8 cellular contexts compared by ENCODE assay signal in genomic region chr17:67996301-67997171, GRCh38. TPM values are rescaled to one million over a fixed set of nuclear protein-coding genes. Genes with fewer than 3 reads are reported as not detected.
DNase-seq lines count a peak whose midpoint lies in the region; ATAC-seq and TF ChIP-seq lines count a peak whose summit lies in the region.
"Not testable (repeated sequence)": the region's sequence is repeated elsewhere in the genome, so short reads cannot be mapped to it uniquely, and the experiment has no call there.

C17orf58 (minus strand) TSS chr17:67996469; CDS start chr17:67996198, 271 bp downstream.

- H2BK12ac ChIP-seq in neuronal stem cell (ENCODE audit: low read length): not testable (repeated sequence)

- peak within 1 kb of the TSS; percentile 71; the same call in 1 of the 2 replicates for H3K27ac ChIP-seq in HEK293 (ENCODE audit: extremely low read depth, low read depth, low read length)
- H3K27ac ChIP-seq in SJCRH30; endodermal cell (ENCODE audit: low read depth, low read length); neuronal stem cell (replicated peaks; ENCODE audit: low read length): not testable (repeated sequence)

- not testable (repeated sequence) for H2AK5ac ChIP-seq in neuronal stem cell (ENCODE audit: low read depth, low read length)

- CTCF ChIA-PET in BJ (lab: Yijun Ruan, JAX): interaction anchor here (1.1 kb wide), 1 partner anchor 13 kb away, joined by 5 read pairs; no protein-coding TSS in a partner anchor
- CTCF ChIA-PET in HEK293 (lab: Yijun Ruan, JAX): interaction anchor here (0.6 to 7.0 kb wide), 6 partner anchors 10 to 622 kb away, joined by 3 to 42 read pairs (median 4); no protein-coding TSS in a partner anchor

- H3K9ac ChIP-seq in endodermal cell (ENCODE audit: extremely low read depth, low read length, poor library complexity, severe bottlenecking): not testable (repeated sequence)
- peak within 1 kb of the TSS; percentile 33 for H3K9ac ChIP-seq in neuronal stem cell (ENCODE audit: low read depth, low read length, poor library complexity)

- H3K23ac ChIP-seq in neuronal stem cell (ENCODE audit: low read depth, low read length, poor library complexity): not testable (repeated sequence)

- peak within 1 kb of the TSS; percentile 88 for H3K4me3 Mint-ChIP-seq in activated naive CD8-positive, alpha-beta T cell
- peak within 1 kb of the TSS; percentile 88 for H3K4me3 Mint-ChIP-seq in endodermal cell

- not testable (repeated sequence) for H2BK120ac ChIP-seq in neuronal stem cell (ENCODE audit: low read depth, low read length)

- DNase-seq in BJ (ENCODE audit: low read depth) (peak; percentile 39), endodermal cell (peak; percentile 80), iris pigment epithelial cell (ENCODE audit: low read depth) (peak; percentile 87)
- not testable (repeated sequence) for DNase-seq in SJCRH30; neuronal stem cell (ENCODE audit: low spot score)
- DNase-seq in stimulated activated naive CD8-positive, alpha-beta T cell treated with anti-CD3 and anti-CD28 coated beads, Interleukin-15, Interleukin-2, amounts not matched to agents 100 U/mL and 50 U/mL, for 24 hours: peak; percentile 37

- not testable (repeated sequence) for H3K36me3 Mint-ChIP-seq in activated naive CD8-positive, alpha-beta T cell; endodermal cell (ENCODE audit: low read depth)

- not testable (repeated sequence) for H4K8ac ChIP-seq in neuronal stem cell (ENCODE audit: low read depth, low read length)

- not testable (repeated sequence) for H3K79me1 ChIP-seq in neuronal stem cell (ENCODE audit: low read depth, low read length)

- H3K4me1 ChIP-seq in HEK293 (ENCODE audit: control insufficient read depth, insufficient read depth, low read length): peaks cover 12% of the 10 kb centered on the region
- not testable (repeated sequence) for H3K4me1 ChIP-seq in SJCRH30; endodermal cell (ENCODE audit: control insufficient read depth, insufficient read depth, low read length)
- peaks cover 7 to 16% of the 10 kb centered on the region in 2 donors for H3K4me1 ChIP-seq in neuronal stem cell (ENCODE audit: control insufficient read depth in 2 of 2, insufficient read depth in 1 of 2, low read depth in 1 of 2, low read length in 2 of 2)

- POLR2A ChIA-PET in BJ (lab: Charles Lee): interaction anchor here (0.8 kb wide), 1 partner anchor 40 kb away, joined by 4 read pairs; no protein-coding TSS in a partner anchor
- POLR2A ChIA-PET in HEK293 (lab: Yijun Ruan, JAX): interaction anchor here (2.2 to 2.9 kb wide), 2 partner anchors 24 to 40 kb away, joined by 9 to 13 read pairs; partner anchors contain the start of gene KPNA2

- not testable (repeated sequence) for H2BK5ac ChIP-seq in neuronal stem cell (ENCODE audit: low read length)

- not testable (repeated sequence) for H3K9me3 Mint-ChIP-seq in activated naive CD8-positive, alpha-beta T cell (ENCODE audit: low read depth); endodermal cell

- WGBS in endodermal cell (ENCODE audit: insufficient coverage in 1 of 2, insufficient read length in 1 of 2), 2 experiments: 43 to 76% methylated on average over 11 to 25 of the region's 25 CpGs
- no CpG with 5 or more reads among the region's 25 CpGs for WGBS in neuronal stem cell (ENCODE audit: extremely low coverage in 2 of 2, insufficient read length in 2 of 2, insufficient replicate concordance in 1 of 2), 2 donors

- peak within 1 kb of the TSS; percentile 92 for H3K4me2 ChIP-seq in neuronal stem cell (ENCODE audit: insufficient read depth, low read length, poor library complexity, severe bottlenecking)

- not testable (repeated sequence) for H3K4ac ChIP-seq in neuronal stem cell (ENCODE audit: low read length)

- not testable (repeated sequence) for H3K9me3 ChIP-seq in HEK293 (ENCODE audit: control insufficient read depth, insufficient read depth, low read depth, low read length); SJCRH30 (replicated peaks); endodermal cell (ENCODE audit: control insufficient read depth, low read length); neuronal stem cell (replicated peaks in 1 of 2; ENCODE audit: control insufficient read depth in 2 of 2, insufficient read depth in 1 of 2, low read depth in 1 of 2, low read length in 2 of 2)

- peak; percentile 14 for ATAC-seq in stimulated activated naive CD8-positive, alpha-beta T cell treated with anti-CD3 and anti-CD28 coated beads, Interleukin-15, Interleukin-2, amounts not matched to agents 100 U/mL and 50 U/mL, for 24 hours

- H3K4me3 ChIP-seq in BJ (ENCODE audit: low read depth, low read length) (peak within 1 kb of the TSS; percentile 51), HEK293 (ENCODE audit: low read depth, low read length) (peak within 1 kb of the TSS; percentile 51), SJCRH30 (peak within 1 kb of the TSS; percentile 93), endodermal cell (ENCODE audit: low read length) (peak within 1 kb of the TSS; percentile 76), neuronal stem cell (ENCODE audit: low read length in 2 of 2) (peak within 1 kb of the TSS; percentile 77 to 97)

- H4K91ac ChIP-seq in neuronal stem cell (ENCODE audit: low read depth, low read length, poor library complexity): not testable (repeated sequence)

- H2BK15ac ChIP-seq in neuronal stem cell (ENCODE audit: low read length): not testable (repeated sequence)

- peaks cover 32% of the 10 kb centered on the region for H3K4me1 Mint-ChIP-seq in activated naive CD8-positive, alpha-beta T cell (ENCODE audit: low read depth)
- peaks cover 23% of the 10 kb centered on the region for H3K4me1 Mint-ChIP-seq in endodermal cell

- peak within 1 kb of the TSS; percentile 28 for H3K18ac ChIP-seq in neuronal stem cell (ENCODE audit: low read length)

- H3K27me3 Mint-ChIP-seq in activated naive CD8-positive, alpha-beta T cell: peaks cover 17% of the 10 kb centered on the region
- peaks cover 34% of the 10 kb centered on the region for H3K27me3 Mint-ChIP-seq in endodermal cell (ENCODE audit: insufficient read depth)

- H3K36me3 ChIP-seq in BJ (ENCODE audit: control insufficient read depth, insufficient read depth, low read length); HEK293 (ENCODE audit: control insufficient read depth in 2 of 2, insufficient read depth in 1 of 2, low read length in 2 of 2); SJCRH30; endodermal cell (ENCODE audit: control insufficient read depth, insufficient read depth, low read length); neuronal stem cell (replicated peaks in 1 of 2; ENCODE audit: control insufficient read depth in 2 of 2, insufficient read depth in 2 of 2, low read length in 2 of 2): not testable (repeated sequence)

- TF ChIP-seq CTCF in BJ (IDR thresholded peaks at IDR 0.05; ENCODE audit: insufficient read depth, low read depth, low read length); HEK293 (tag by site-specific recombination; IDR thresholded peaks at IDR 0.05); endodermal cell (conservative IDR thresholded peaks at IDR 0.05): not testable (repeated sequence)

- not testable (repeated sequence) for H3K27ac Mint-ChIP-seq in activated naive CD8-positive, alpha-beta T cell
- peak within 1 kb of the TSS; percentile 60 for H3K27ac Mint-ChIP-seq in endodermal cell

- H2AFZ ChIP-seq in neuronal stem cell (ENCODE audit: low read length): peak within 1 kb of the TSS; percentile 98

- not testable (repeated sequence) for H3K14ac ChIP-seq in neuronal stem cell (ENCODE audit: low read length)

- not testable (repeated sequence) for H3K27me3 ChIP-seq in BJ (ENCODE audit: control insufficient read depth, insufficient read depth, low read length); SJCRH30
- peaks cover 25% of the 10 kb centered on the region for H3K27me3 ChIP-seq in endodermal cell (ENCODE audit: control insufficient read depth, insufficient read depth, low read length, poor library complexity, severe bottlenecking)
- peaks cover 0 to 14% (median 6%) of the 10 kb centered on the region in 3 experiments for H3K27me3 ChIP-seq in neuronal stem cell (ENCODE audit: control insufficient read depth in 3 of 3, insufficient read depth in 3 of 3, low read depth in 1 of 3, low read length in 3 of 3)

TF ChIP-seq in HEK293, 187 proteins besides CTCF, POLR2A, EP300 and RAD21:
- 0 out of 2 replicates have a peak, but pooled peaks have one; percentile 14 for TF ChIP-seq ZFHX2 (tag by site-specific recombination; conservative IDR thresholded peaks at IDR 0.05)

RNA-seq across cellular contexts. Expression of gene C17orf58, which starts in this region (rescaled TPM):
- 7.9 and 8.9 TPM in 2 replicates for polyA plus RNA-seq in BJ (2011; rRNA removed)
- 2.8 and 5.0 TPM in 2 replicates for polyA minus RNA-seq in BJ (2011; rRNA and poly(A)+ RNA removed)
- total RNA-seq in SJCRH30 (2014; rRNA removed; shearing (Covaris generic)): 11.3 and 12.7 TPM in 2 replicates
- total RNA-seq in endodermal cell: 10 to 100 TPM; 14.0 to 14.1 TPM
- 24.2 TPM for polyA plus RNA-seq in endodermal cell (2013, experiment 1 of 2)
- 20.7 TPM for polyA plus RNA-seq in endodermal cell (2013, experiment 2 of 2)
- polyA plus RNA-seq in neuronal stem cell (2013, experiment 1 of 2): 24.2 TPM
- 24.1 TPM for polyA plus RNA-seq in neuronal stem cell (2013, experiment 2 of 2)
